35 cellular contexts compared by ENCODE assay signal in genomic region chr16:4811773-4812172, GRCh38. TPM values are rescaled to one million over a fixed set of nuclear protein-coding genes. Genes with fewer than 3 reads are reported as not detected.
A peak's percentile ranks its signal among the peaks of the same experiment; 100 is the strongest.
DNase-seq lines count a peak whose midpoint lies in the region; ATAC-seq, FAIRE-seq and TF ChIP-seq lines count a peak whose summit lies in the region.
"Had no signal": no experiment of that assay in that cellular context is flagged by ENCODE, and none has a peak within 500 bp of the region (broad histone marks: within the 10 kb centered on the region; RNA-seq: fewer than 3 reads in every experiment).

No MANE protein-coding gene starts in this region.

- TF ChIP-seq EP300 in K562 (IDR thresholded peaks at IDR 0.05; ENCODE audit: low read length), result no peak

- TSS peak; percentile 20 for BruUV-seq in Caco-2 (replicated peaks; lab: Mats Ljungman, UMichigan)
- no TSS peak for BruUV-seq in K562 (replicated peaks; lab: Mats Ljungman, UMichigan)

- no peak overlapping the region for H3K4me2 ChIP-seq in K562 (ENCODE audit: insufficient read depth, low read length)
- H3K4me2 ChIP-seq: hepatocyte had no signal

- H3K4me1 Mint-ChIP-seq in T-helper 1 cell treated with Interleukin-12 subunit alpha and Interleukin-12 subunit beta and Interleukin-4 antibody, amounts not matched to agents 30 μg/mL and 1 μg/mL, for 36 hours (ENCODE audit: low read depth), result peaks cover 2% of the 10 kb centered on the region
- H3K4me1 Mint-ChIP-seq in Caco-2 (ENCODE audit: low read depth, unreplicated experiment), result no peaks in the 10 kb centered on the region
- H3K4me1 Mint-ChIP-seq: CD14-positive monocyte, memory B cell had no signal

- H3K36me3 ChIP-seq in Caco-2 (ENCODE audit: control insufficient read depth, insufficient read depth, low read length) (peaks cover 1% of the 10 kb centered on the region; the same call in 1 of the 2 replicates), K562 (ENCODE audit: control insufficient read depth, insufficient read depth, low read length) (peaks cover 83% of the 10 kb centered on the region), psoas muscle (ENCODE audit: insufficient read depth in 1 of 2, low read depth in 1 of 2) (peaks cover 0 to 99% of the 10 kb centered on the region in 2 donors)

- H3K36me3 Mint-ChIP-seq in T-helper 1 cell treated with Interleukin-12 subunit alpha and Interleukin-12 subunit beta and Interleukin-4 antibody, amounts not matched to agents 30 μg/mL and 1 μg/mL, for 36 hours (ENCODE audit: low read depth), result peaks cover 40% of the 10 kb centered on the region
- peaks cover 97% of the 10 kb centered on the region for H3K36me3 Mint-ChIP-seq in Caco-2 (ENCODE audit: insufficient read depth, unreplicated experiment)

- H3K27me3 Mint-ChIP-seq in T-helper 1 cell treated with Interleukin-12 subunit alpha and Interleukin-12 subunit beta and Interleukin-4 antibody, amounts not matched to agents 30 μg/mL and 1 μg/mL, for 36 hours (ENCODE audit: low read depth), result no peaks in the 10 kb centered on the region
- no peaks in the 10 kb centered on the region for H3K27me3 Mint-ChIP-seq in Caco-2 (ENCODE audit: insufficient read depth, unreplicated experiment)
- H3K27me3 Mint-ChIP-seq: memory B cell had no signal

- TF ChIP-seq CTCF in Caco-2 (IDR thresholded peaks at IDR 0.05; ENCODE audit: insufficient read depth in 1 of 2, low read depth in 1 of 2, low read length in 1 of 2, severe bottlenecking in 1 of 2, unreplicated experiment in 1 of 2) (no peak), K562 (IDR thresholded peaks at IDR 0.05 in 2 of 3, conservative IDR thresholded peaks at IDR 0.05 in 1 of 3; ENCODE audit: insufficient read depth in 2 of 3, low read depth in 1 of 3, low read length in 3 of 3) (no peak), GM13976 (IDR thresholded peaks at IDR 0.05; ENCODE audit: borderline replicate concordance, control extremely low read depth, extremely low read depth, insufficient read depth, missing control alignments) (no peak), psoas muscle (IDR thresholded peaks at IDR 0.05) (no peak)

- H3K27ac ChIP-seq in K562 (ENCODE audit: extremely low read depth, low read depth, low read length) (no peak overlapping the region), psoas muscle (no peak overlapping the region)
- H3K27ac ChIP-seq: 22Rv1, adrenal gland, hepatocyte, tibial artery, VCaP had no signal

- peak overlapping the region in 1 of 2 experiments; percentile 22; a peak in 1 of 4 replicates for H3K9ac ChIP-seq in K562 (ENCODE audit: insufficient read depth in 1 of 2, low read depth in 2 of 2, low read length in 2 of 2)

- no peak for TF ChIP-seq POLR2A in K562 (conservative IDR thresholded peaks at IDR 0.05)

- H3K27me3 ChIP-seq in Caco-2 (replicated peaks; ENCODE audit: control insufficient read depth, insufficient read depth, low read length) (no peaks in the 10 kb centered on the region), K562 (ENCODE audit: control insufficient read depth in 2 of 2, insufficient read depth in 2 of 2, low read length in 2 of 2) (no peaks in the 10 kb centered on the region), psoas muscle (ENCODE audit: insufficient read depth in 3 of 3, low read length in 2 of 3) (no peaks in the 10 kb centered on the region)
- H3K27me3 ChIP-seq: adrenal gland, gastrocnemius medialis, hepatocyte, tibial artery had no signal

- no peak overlapping the region for H2AFZ ChIP-seq in K562 (ENCODE audit: low read depth, low read length)
- H2AFZ ChIP-seq: hepatocyte had no signal

- WGBS in K562 (ENCODE audit: insufficient coverage, low coverage, missing lambda C conversion rate), result 85% methylated on average over 5 of the region's 9 CpGs
- WGBS in psoas muscle, 3 donors, result 79 to 85% (median 81%) methylated on average over 9 of the region's 9 CpGs

- H4K20me1 ChIP-seq in K562 (replicated peaks; ENCODE audit: control insufficient read depth, insufficient read depth, low read length), result no peaks in the 10 kb centered on the region; the same call in 1 of the 2 replicates

- TF ChIP-seq RAD21 in K562 (CRISPR knock-in tag; conservative IDR thresholded peaks at IDR 0.05 in 1 of 2, IDR thresholded peaks at IDR 0.05 in 1 of 2), result no peak

- H3K27ac Mint-ChIP-seq in T-helper 1 cell treated with Interleukin-12 subunit alpha and Interleukin-12 subunit beta and Interleukin-4 antibody, amounts not matched to agents 30 μg/mL and 1 μg/mL, for 36 hours, result peak overlapping the region; percentile 29
- peak overlapping the region; percentile 70 for H3K27ac Mint-ChIP-seq in Caco-2 (ENCODE audit: unreplicated experiment)
- H3K27ac Mint-ChIP-seq: memory B cell had no signal

- no peak for ATAC-seq in K562
- peak; percentile 34 for ATAC-seq in sciatic nerve
- no peak for ATAC-seq in psoas muscle
- ATAC-seq: gastrocnemius medialis, left cardiac atrium, Right ventricle myocardium inferior, SK-N-SH treated with all-trans-retinoic acid at 6 μM for 48 hours had no signal

- H3K9me3 ChIP-seq in Caco-2 (no peaks in the 10 kb centered on the region), K562 (replicated peaks; ENCODE audit: control insufficient read depth, insufficient read depth, low read depth, low read length) (no peaks in the 10 kb centered on the region), psoas muscle (no peaks in the 10 kb centered on the region)
- H3K9me3 ChIP-seq: adrenal gland, gastrocnemius medialis, tibial artery had no signal

- DNase-seq in T-helper 1 cell, result no peak
- no peak for DNase-seq in Caco-2
- DNase-seq in K562 (ENCODE audit: extremely low read depth in 1 of 4, low spot score in 3 of 4), result no peak
- no peak for DNase-seq in sciatic nerve (ENCODE audit: low spot score)
- DNase-seq in GM13976 (ENCODE audit: low spot score), result no peak
- DNase-seq in psoas muscle, result no peak
- no peak for DNase-seq in NCI-H1930 (lab: John Stamatoyannopoulos, UW)
- DNase-seq: activated CD4-positive, alpha-beta T cell treated with anti-CD3 and anti-CD28 coated beads for 48 hours; activated effector memory CD4-positive, alpha-beta T cell treated with anti-CD3 and anti-CD28 coated beads, Interleukin-2, amount 50 U/mL, for 16 hours; activated T-cell treated with anti-CD3 and anti-CD28 coated beads, Interleukin-2, amount 50 U/mL, for 1 hour; adrenal gland; gastrocnemius medialis; GDM1; HCEC 1CT; Kasumi-1; left cardiac atrium; NCI-H1417 treated with DMSO at 0.1 percent for 48 hours; NCI-H2081; NCI-H2227 treated with DMSO at 0.1 percent for 48 hours; NCI-H526; OCI-M1; right cardiac atrium; stimulated activated CD4-positive, alpha-beta T cell treated with anti-CD3 and anti-CD28 coated beads, Interleukin-1b, Interleukin-23, amount 100 ng/mL, for 48 hours; T1000; tibial artery had no signal

- CTCF ChIA-PET in Caco-2 (lab: Charles Lee), result no interaction called here
- CTCF ChIA-PET in K562 (lab: Yijun Ruan, JAX; ENCODE audit: low intra/inter-chr PET ratio), result no interaction called here

- in situ Hi-C loops in K562 (cut with MboI) (no loop called here), GM13976 (cut with MboI; ENCODE audit: low sequenced_read_pairs, unreplicated experiment) (no loop called here)

- no peak overlapping the region for H3K4me3 Mint-ChIP-seq in T-helper 1 cell treated with Interleukin-12 subunit alpha and Interleukin-12 subunit beta and Interleukin-4 antibody, amounts not matched to agents 30 μg/mL and 1 μg/mL, for 36 hours
- no peak overlapping the region for H3K4me3 Mint-ChIP-seq in Caco-2 (ENCODE audit: unreplicated experiment)
- H3K4me3 Mint-ChIP-seq: CD14-positive monocyte, memory B cell had no signal

- H3K9me3 Mint-ChIP-seq in T-helper 1 cell treated with Interleukin-12 subunit alpha and Interleukin-12 subunit beta and Interleukin-4 antibody, amounts not matched to agents 30 μg/mL and 1 μg/mL, for 36 hours, result no peaks in the 10 kb centered on the region
- H3K9me3 Mint-ChIP-seq in Caco-2 (ENCODE audit: unreplicated experiment), result no peaks in the 10 kb centered on the region
- H3K9me3 Mint-ChIP-seq: memory B cell had no signal

- H3K4me1 ChIP-seq in Caco-2, result no peaks in the 10 kb centered on the region
- peaks cover 0 to 3% of the 10 kb centered on the region in 2 experiments; a peak in 2 of 5 replicates for H3K4me1 ChIP-seq in K562 (replicated peaks in 1 of 2; ENCODE audit: control insufficient read depth in 2 of 2, insufficient read depth in 2 of 2, low read length in 2 of 2)
- peaks cover 21% of the 10 kb centered on the region for H3K4me1 ChIP-seq in psoas muscle
- H3K4me1 ChIP-seq: adrenal gland, tibial artery had no signal

- no peaks in the 10 kb centered on the region for H3K9me1 ChIP-seq in K562 (ENCODE audit: control insufficient read depth, insufficient read depth, low read length)

- H3K79me2 ChIP-seq in K562 (ENCODE audit: control insufficient read depth, insufficient read depth, low read length), result no peaks in the 10 kb centered on the region
- H3K79me2 ChIP-seq: hepatocyte had no signal

- FAIRE-seq in K562 (lab: Jason Lieb, UNC), result no peak

- POLR2A ChIA-PET in Caco-2 (lab: Charles Lee), result no interaction called here
- POLR2A ChIA-PET in K562 (lab: Yijun Ruan, JAX), result interaction anchor here (0.5 to 0.7 kb wide), 3 partner anchors 15 to 515 kb away, joined by 3 read pairs; no protein-coding TSS in a partner anchor

- intact Hi-C loops in Caco-2 (cut with micrococcal nuclease; ENCODE audit: unreplicated experiment), result no loop called here
- intact Hi-C loops in K562 (cut with micrococcal nuclease), result no loop called here
- intact Hi-C loops in sciatic nerve (cut with DNase I), result no loop called here
- intact Hi-C loops in psoas muscle (cut with DNase I), result no loop called here

- H3K4me3 ChIP-seq in Caco-2 (ENCODE audit: low read depth, low read length), result no peak overlapping the region
- H3K4me3 ChIP-seq in K562, result no peak overlapping the region
- no peak overlapping the region for H3K4me3 ChIP-seq in psoas muscle
- H3K4me3 ChIP-seq: adrenal gland, gastrocnemius medialis, hepatocyte, tibial artery had no signal

RNA-seq across cellular contexts. Expression of gene ROGDI, which starts 9.3 kb away (rescaled TPM):
- total RNA-seq in Caco-2 (2022), result 18.2 and 19.0 TPM in 2 replicates
- 11.5 and 33.7 TPM in 2 replicates for total RNA-seq in K562 (2011; cell fraction: chromatin; rRNA removed; ENCODE audit: low replicate concordance)
- total RNA-seq in K562 (2011; cell fraction: nucleolus; rRNA removed), result 25.3 and 25.8 TPM in 2 replicates
- 16.5 and 22.7 TPM in 2 replicates for total RNA-seq in K562 (2011; cell fraction: nucleoplasm; rRNA removed)
- 22.2 and 25.3 TPM in 2 replicates for total RNA-seq in K562 (2014; rRNA removed)
- 4.9 and 8.2 TPM in 2 replicates for total RNA-seq in K562 (2014; rRNA removed; fragmentation: Illumina TruSeq; extraction: Trizol)
- total RNA-seq in K562 (2015; rRNA removed; fragmentation: Illumina TruSeq; extraction: Trizol), result 16.8 and 18.3 TPM in 2 replicates
- 24.4 and 28.4 TPM in 2 replicates for total RNA-seq in K562 (2021)
- polyA plus RNA-seq in K562 (2011; rRNA removed), result 13.1 and 19.3 TPM in 2 replicates
- polyA plus RNA-seq in K562 (2011; cell fraction: cytosol; rRNA removed), result 26.0 and 56.4 TPM in 2 replicates
- polyA plus RNA-seq in K562 (2011; cell fraction: nucleus; rRNA removed), result 80.7 and 101 TPM in 2 replicates
- 24.8 and 32.1 TPM in 2 replicates for polyA plus RNA-seq in K562 (2012)
- polyA plus RNA-seq in K562 (2014; fragmentation: Illumina TruSeq; extraction: Trizol), result 16.5 and 24.8 TPM in 2 replicates
- polyA plus RNA-seq in K562 (2014; fragmentation: Nextera tagmentation; extraction: Ambion mirVana), result 1 to 10 TPM in 1 of 2 experiments, under 1 TPM in 1; 0.97 to 1.1 TPM
- 36.1 and 37.3 TPM in 2 replicates for polyA plus RNA-seq in K562 (2014; rRNA removed)
- polyA minus RNA-seq in K562 (2011; rRNA and poly(A)+ RNA removed), result 2.8 and 5.1 TPM in 2 replicates
- polyA minus RNA-seq in K562 (2011; cell fraction: cytosol; rRNA and poly(A)+ RNA removed), result 6.8 and 9.5 TPM in 2 replicates
- polyA minus RNA-seq in K562 (2011; cell fraction: nucleus; rRNA and poly(A)+ RNA removed), result 8.1 and 10.2 TPM in 2 replicates
- total RNA-seq in sciatic nerve, result 19.7 TPM
- total RNA-seq in psoas muscle, result 10 to 100 TPM; 14.2 to 44.0 (median 21.9) TPM
- 10 to 100 TPM; 13.2 to 33.7 (median 17.3) TPM for polyA plus RNA-seq in psoas muscle

RNA-seq across cellular contexts. Expression of gene SMIM22, which starts 16.6 kb away (rescaled TPM):
- total RNA-seq in Caco-2 (2022) (not detected in 2 replicates), K562 (2014; rRNA removed) (not detected in 2 replicates), K562 (2014; rRNA removed; fragmentation: Illumina TruSeq; extraction: Trizol) (not detected in 2 replicates), K562 (2015; rRNA removed; fragmentation: Illumina TruSeq; extraction: Trizol) (not detected in 2 replicates), K562 (2021) (not detected in 2 replicates), sciatic nerve (not detected), psoas muscle (not detected)
- not detected in 2 replicates for total RNA-seq in K562 (2011; cell fraction: chromatin; rRNA removed; ENCODE audit: low replicate concordance)
- not detected in 2 replicates for total RNA-seq in K562 (2011; cell fraction: nucleolus; rRNA removed)
- total RNA-seq in K562 (2011; cell fraction: nucleoplasm; rRNA removed), result not detected in 2 replicates
- polyA plus RNA-seq in K562 (2011; rRNA removed) (not detected in 2 replicates), K562 (2014; fragmentation: Illumina TruSeq; extraction: Trizol) (not detected in 2 replicates), K562 (2014; fragmentation: Nextera tagmentation; extraction: Ambion mirVana) (not detected), K562 (2014; rRNA removed) (not detected in 2 replicates), psoas muscle (under 1 TPM in 1 of 3 donors, not detected in 2; 0.32 TPM)
- polyA plus RNA-seq in K562 (2011; cell fraction: cytosol; rRNA removed), result 0.97 TPM in 1 of 2 replicates, not detected in the other
- polyA plus RNA-seq in K562 (2011; cell fraction: nucleus; rRNA removed), result not detected in 2 replicates
- polyA plus RNA-seq in K562 (2012), result 0.42 TPM in 1 of 2 replicates, not detected in the other
- not detected in 2 replicates for polyA minus RNA-seq in K562 (2011; rRNA and poly(A)+ RNA removed)
- polyA minus RNA-seq in K562 (2011; cell fraction: cytosol; rRNA and poly(A)+ RNA removed), result not detected in 2 replicates
- polyA minus RNA-seq in K562 (2011; cell fraction: nucleus; rRNA and poly(A)+ RNA removed), result not detected in 2 replicates
- total RNA-seq: adrenal gland, dermis microvascular lymphatic vessel endothelial cell, fibroblast of lung, gastrocnemius medialis, hepatocyte, left cardiac atrium, right cardiac atrium, Right ventricle myocardium inferior had no signal
- polyA plus RNA-seq: adrenal gland, CD14-positive monocyte, fibroblast of lung, right cardiac atrium had no signal

RNA-seq across cellular contexts. Expression of gene SEPTIN12, which starts 23.6 kb away (rescaled TPM):
- total RNA-seq in Caco-2 (2022) (not detected in 2 replicates), K562 (2014; rRNA removed) (not detected in 2 replicates), K562 (2014; rRNA removed; fragmentation: Illumina TruSeq; extraction: Trizol) (not detected in 2 replicates), K562 (2015; rRNA removed; fragmentation: Illumina TruSeq; extraction: Trizol) (not detected in 2 replicates), K562 (2021) (not detected in 2 replicates), sciatic nerve (not detected), psoas muscle (not detected)
- total RNA-seq in K562 (2011; cell fraction: chromatin; rRNA removed; ENCODE audit: low replicate concordance), result not detected in 2 replicates
- total RNA-seq in K562 (2011; cell fraction: nucleolus; rRNA removed), result not detected in 2 replicates
- not detected in 2 replicates for total RNA-seq in K562 (2011; cell fraction: nucleoplasm; rRNA removed)
- polyA plus RNA-seq in K562 (2011; rRNA removed) (not detected in 2 replicates), K562 (2014; fragmentation: Illumina TruSeq; extraction: Trizol) (not detected in 2 replicates), K562 (2014; fragmentation: Nextera tagmentation; extraction: Ambion mirVana) (not detected), K562 (2014; rRNA removed) (not detected in 2 replicates), psoas muscle (under 1 TPM in 1 of 3 donors, not detected in 2; 0.41 TPM)
- polyA plus RNA-seq in K562 (2011; cell fraction: cytosol; rRNA removed), result not detected in 2 replicates
- polyA plus RNA-seq in K562 (2011; cell fraction: nucleus; rRNA removed), result 0.21 TPM in 1 of 2 replicates, not detected in the other
- polyA plus RNA-seq in K562 (2012), result not detected in 2 replicates
- not detected in 2 replicates for polyA minus RNA-seq in K562 (2011; rRNA and poly(A)+ RNA removed)
- not detected in 2 replicates for polyA minus RNA-seq in K562 (2011; cell fraction: cytosol; rRNA and poly(A)+ RNA removed)
- not detected in 2 replicates for polyA minus RNA-seq in K562 (2011; cell fraction: nucleus; rRNA and poly(A)+ RNA removed)
- total RNA-seq: adrenal gland, dermis microvascular lymphatic vessel endothelial cell, fibroblast of lung, gastrocnemius medialis, hepatocyte, left cardiac atrium, Right ventricle myocardium inferior had no signal
- polyA plus RNA-seq: CD14-positive monocyte, fibroblast of lung, hepatocyte, right cardiac atrium had no signal

RNA-seq across cellular contexts. Expression of gene GLYR1, which starts 35.3 kb away (rescaled TPM):
- total RNA-seq in Caco-2 (2022), result 112 and 117 TPM in 2 replicates
- 172 and 226 TPM in 2 replicates for total RNA-seq in K562 (2011; cell fraction: chromatin; rRNA removed; ENCODE audit: low replicate concordance)
- total RNA-seq in K562 (2011; cell fraction: nucleolus; rRNA removed), result 74.0 and 74.7 TPM in 2 replicates
- 112 and 153 TPM in 2 replicates for total RNA-seq in K562 (2011; cell fraction: nucleoplasm; rRNA removed)
- total RNA-seq in K562 (2014; rRNA removed), result 36.5 and 41.6 TPM in 2 replicates
- total RNA-seq in K562 (2014; rRNA removed; fragmentation: Illumina TruSeq; extraction: Trizol), result 59.6 and 76.9 TPM in 2 replicates
- 70.9 and 72.4 TPM in 2 replicates for total RNA-seq in K562 (2015; rRNA removed; fragmentation: Illumina TruSeq; extraction: Trizol)
- 92.7 and 97.6 TPM in 2 replicates for total RNA-seq in K562 (2021)
- 60.2 and 63.0 TPM in 2 replicates for polyA plus RNA-seq in K562 (2011; rRNA removed)
- 49.4 and 62.8 TPM in 2 replicates for polyA plus RNA-seq in K562 (2011; cell fraction: cytosol; rRNA removed)
- 66.8 and 89.3 TPM in 2 replicates for polyA plus RNA-seq in K562 (2011; cell fraction: nucleus; rRNA removed)
- polyA plus RNA-seq in K562 (2012), result 65.5 and 88.3 TPM in 2 replicates
- polyA plus RNA-seq in K562 (2014; fragmentation: Illumina TruSeq; extraction: Trizol), result 96.4 and 99.2 TPM in 2 replicates
- 1 to 10 TPM; 6.7 to 8.3 TPM for polyA plus RNA-seq in K562 (2014; fragmentation: Nextera tagmentation; extraction: Ambion mirVana)
- 83.1 and 89.8 TPM in 2 replicates for polyA plus RNA-seq in K562 (2014; rRNA removed)
- polyA minus RNA-seq in K562 (2011; rRNA and poly(A)+ RNA removed), result 78.7 and 80.6 TPM in 2 replicates
- 28.9 and 29.7 TPM in 2 replicates for polyA minus RNA-seq in K562 (2011; cell fraction: cytosol; rRNA and poly(A)+ RNA removed)
- polyA minus RNA-seq in K562 (2011; cell fraction: nucleus; rRNA and poly(A)+ RNA removed), result 31.8 and 43.2 TPM in 2 replicates
- 69.9 TPM for total RNA-seq in sciatic nerve
- 10 to 100 TPM; 53.3 to 74.1 (median 66.8) TPM for total RNA-seq in psoas muscle
- polyA plus RNA-seq in psoas muscle, result 10 to 100 TPM; 28.6 to 64.5 (median 32.3) TPM

RNA-seq across cellular contexts. Expression of gene UBN1, which starts 35.5 kb away (rescaled TPM):
- total RNA-seq in Caco-2 (2022), result 31.5 and 37.9 TPM in 2 replicates
- total RNA-seq in K562 (2011; cell fraction: chromatin; rRNA removed; ENCODE audit: low replicate concordance), result 79.4 and 106 TPM in 2 replicates
- total RNA-seq in K562 (2011; cell fraction: nucleolus; rRNA removed), result 59.1 and 60.7 TPM in 2 replicates
- 65.0 TPM in 2 replicates for total RNA-seq in K562 (2011; cell fraction: nucleoplasm; rRNA removed)
- total RNA-seq in K562 (2014; rRNA removed), result 20.6 and 20.8 TPM in 2 replicates
- 19.8 and 23.9 TPM in 2 replicates for total RNA-seq in K562 (2014; rRNA removed; fragmentation: Illumina TruSeq; extraction: Trizol)
- 24.4 and 25.0 TPM in 2 replicates for total RNA-seq in K562 (2015; rRNA removed; fragmentation: Illumina TruSeq; extraction: Trizol)
- total RNA-seq in K562 (2021), result 40.9 and 45.7 TPM in 2 replicates
- polyA plus RNA-seq in K562 (2011; rRNA removed), result 14.9 and 15.4 TPM in 2 replicates
- polyA plus RNA-seq in K562 (2011; cell fraction: cytosol; rRNA removed), result 14.7 and 17.3 TPM in 2 replicates
- 42.6 and 53.3 TPM in 2 replicates for polyA plus RNA-seq in K562 (2011; cell fraction: nucleus; rRNA removed)
- 29.7 and 30.3 TPM in 2 replicates for polyA plus RNA-seq in K562 (2012)
- 31.2 and 34.2 TPM in 2 replicates for polyA plus RNA-seq in K562 (2014; fragmentation: Illumina TruSeq; extraction: Trizol)
- polyA plus RNA-seq in K562 (2014; fragmentation: Nextera tagmentation; extraction: Ambion mirVana), result 1 to 10 TPM; 1.5 to 2.4 TPM
- polyA plus RNA-seq in K562 (2014; rRNA removed), result 21.1 and 25.5 TPM in 2 replicates
- 17.7 and 25.8 TPM in 2 replicates for polyA minus RNA-seq in K562 (2011; rRNA and poly(A)+ RNA removed)
- 16.8 and 27.0 TPM in 2 replicates for polyA minus RNA-seq in K562 (2011; cell fraction: cytosol; rRNA and poly(A)+ RNA removed)
- polyA minus RNA-seq in K562 (2011; cell fraction: nucleus; rRNA and poly(A)+ RNA removed), result 21.5 and 21.8 TPM in 2 replicates
- 28.3 TPM for total RNA-seq in sciatic nerve
- 10 to 100 TPM; 25.5 to 33.3 (median 28.0) TPM for total RNA-seq in psoas muscle
- polyA plus RNA-seq in psoas muscle, result 10 to 100 TPM in 2 of 3 donors, 1 to 10 TPM in 1; 9.1 to 27.8 (median 11.7) TPM
